In the genomic region with DNA sequence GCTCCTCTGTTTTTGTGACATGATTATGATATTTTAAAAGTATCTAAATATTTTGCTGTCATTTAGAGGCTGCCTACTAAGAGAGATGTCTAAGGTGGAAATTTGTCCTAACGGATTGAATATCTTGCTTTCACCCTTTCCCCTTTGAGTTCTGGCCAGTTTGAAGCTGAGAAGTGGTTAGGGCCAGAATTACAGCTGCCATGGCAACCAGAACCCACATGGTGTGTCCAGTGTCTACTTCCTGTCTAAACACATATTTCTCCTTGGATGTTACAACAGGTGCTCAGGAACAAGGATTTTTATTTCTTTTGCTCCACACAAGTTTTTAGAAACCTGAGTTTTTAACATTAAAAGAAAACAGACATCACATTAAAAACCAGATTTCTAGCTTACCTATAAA, we compare ENCODE assay signal across 22 cellular contexts.
"Had no signal": no experiment of that assay in that cellular context is flagged by ENCODE, and none has a peak within 500 bp of the region (broad histone marks: within the 10 kb centered on the region; RNA-seq: fewer than 3 reads in every experiment).

No MANE protein-coding gene starts in this region.

- DNase-seq: activated CD4-positive, alpha-beta T cell treated with anti-CD3 and anti-CD28 coated beads for 1 hour; activated CD4-positive, alpha-beta T cell treated with anti-CD3 and anti-CD28 coated beads, Interleukin-2, amount 50 U/mL, for 48 hours; activated CD8-positive, alpha-beta memory T cell treated with anti-CD3 and anti-CD28 coated beads, Interleukin-2, amount 50 U/mL, for 48 hours; activated naive CD4-positive, alpha-beta T cell; activated T-cell treated with anti-CD3 and anti-CD28 coated beads, Interleukin-2, amount 50 U/mL, for 1 hour; amygdala; IMR-90; Kasumi-1; KBM-7; NCI-H1105 treated with DMSO at 0.1 percent for 48 hours; NCI-H1436 treated with DMSO at 0.1 percent for 48 hours; NCI-H187; NCI-H2081; NCI-H510A treated with DMSO at 0.1 percent for 48 hours; NCI-H69; SIG-M5; T-helper 17 cell; T-helper 9 cell had no signal

- H3K27me3 Mint-ChIP-seq: activated CD4-positive, alpha-beta T cell treated with anti-CD3 and anti-CD28 coated beads, Interleukin-2, amount 10 ng/mL, durations not matched to agents 24 days and 14 days; central memory CD8-positive, alpha-beta T cell; T-helper 17 cell had no signal

- H3K4me3 Mint-ChIP-seq: brain; central memory CD8-positive, alpha-beta T cell; T-helper 17 cell; WTC11 had no signal

- H3K36me3 Mint-ChIP-seq: brain, WTC11 had no signal

- H3K27ac Mint-ChIP-seq: brain, T-helper 17 cell, WTC11 had no signal

- H3K4me1 Mint-ChIP-seq: brain, WTC11 had no signal

- ATAC-seq: WTC11 had no signal

- H3K9me3 Mint-ChIP-seq: activated CD4-positive, alpha-beta T cell treated with anti-CD3 and anti-CD28 coated beads, Interleukin-2, amount 10 ng/mL, durations not matched to agents 24 days and 14 days; central memory CD8-positive, alpha-beta T cell had no signal
